ENCODE assay signal across 8 cellular contexts in the genomic region with DNA sequence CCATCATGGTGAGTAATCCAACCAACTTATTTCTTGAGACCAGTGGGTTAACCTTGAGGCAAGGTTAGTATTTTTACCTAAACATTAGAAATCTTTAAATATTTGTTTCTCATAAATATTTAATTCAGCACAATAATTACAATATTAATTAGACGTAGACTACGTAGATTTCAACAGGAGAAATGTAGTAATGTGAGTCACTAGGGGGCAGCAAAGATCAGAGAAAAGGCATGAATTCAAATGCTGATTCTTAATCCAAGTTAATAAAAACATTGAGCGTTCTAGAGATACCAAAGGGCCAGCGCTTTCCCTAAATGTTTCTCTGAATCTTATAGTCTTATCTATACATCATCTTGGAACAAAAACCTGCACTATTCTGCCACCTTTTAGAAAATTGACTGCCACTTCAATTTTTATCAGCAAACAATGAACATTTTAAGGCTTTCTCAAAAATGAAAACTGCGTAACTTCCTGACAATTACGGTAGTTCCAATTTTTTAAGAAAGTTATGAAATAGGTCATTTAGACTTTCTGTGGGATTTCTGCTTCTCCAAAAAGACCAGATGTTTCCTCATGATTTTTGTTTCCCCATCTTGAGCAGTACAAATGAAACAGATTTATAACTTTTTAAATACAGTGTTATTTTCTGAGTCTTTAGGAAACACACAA.
DNase-seq lines count a peak whose midpoint lies in the region; ATAC-seq and TF ChIP-seq lines count a peak whose summit lies in the region.

No MANE protein-coding gene starts in this region.

- peak; percentile 76 for ATAC-seq in GM21528 (IDR thresholded peaks at IDR 0.05; ENCODE audit: low FRiP score, unreplicated experiment)
- ATAC-seq in HG03378 (IDR thresholded peaks at IDR 0.05; ENCODE audit: unreplicated experiment), result no peak

- no peak overlapping the region for H2AFZ ChIP-seq in neural cell (ENCODE audit: low read depth, low read length)

- TF ChIP-seq RAD21 in neural cell (conservative IDR thresholded peaks at IDR 0.05), result peak; percentile 88

- H3K4me3 ChIP-seq in fibroblast of pulmonary artery (replicated peaks; ENCODE audit: low read depth, low read length) (peak overlapping the region; percentile 29), neural cell (ENCODE audit: low read length) (no peak overlapping the region)

- H3K36me3 ChIP-seq in neural cell (ENCODE audit: insufficient read depth, low read length), result no peaks in the 10 kb centered on the region

- no peaks in the 10 kb centered on the region for H3K9me2 ChIP-seq in neural cell (ENCODE audit: insufficient read depth, low read length)

- H3K79me2 ChIP-seq in neural cell (replicated peaks; ENCODE audit: insufficient read depth, low read length), result no peaks in the 10 kb centered on the region

- H3K27ac ChIP-seq in neural cell (ENCODE audit: low read length), result no peak overlapping the region

- H3K4me2 ChIP-seq in neural cell (ENCODE audit: low read length), result no peak overlapping the region

- no peaks in the 10 kb centered on the region for H3K9me3 ChIP-seq in neural cell (ENCODE audit: low read length)

- peak; percentile 54 for TF ChIP-seq CTCF in fibroblast of pulmonary artery (IDR thresholded peaks at IDR 0.05; ENCODE audit: low read length, missing control alignments)
- peak; percentile 80 for TF ChIP-seq CTCF in neural cell (IDR thresholded peaks at IDR 0.05; ENCODE audit: poor library complexity, severe bottlenecking)

- H3K9ac ChIP-seq in neural cell (ENCODE audit: low read length), result no peak overlapping the region

- H4K20me1 ChIP-seq in neural cell (ENCODE audit: insufficient read depth), result no peaks in the 10 kb centered on the region

- H3K27me3 ChIP-seq in neural cell (ENCODE audit: insufficient read depth, low read depth, low read length), result no peaks in the 10 kb centered on the region

- DNase-seq in DMS153 treated with DMSO at 0.1 percent for 48 hours (lab: John Stamatoyannopoulos, UW; ENCODE audit: unreplicated experiment) (peak; percentile 46), NCI-H1417 (lab: John Stamatoyannopoulos, UW) (peak; percentile 23 to 86 (median 37)), T1000 (lab: John Stamatoyannopoulos, UW) (peak; percentile 7), fibroblast of pulmonary artery (ENCODE audit: low read depth) (peak; percentile 93)
- no peak for DNase-seq in activated CD4-positive, CD25-positive, alpha-beta regulatory T cell (lab: John Stamatoyannopoulos, UW)

- TF ChIP-seq EP300 in neural cell (conservative IDR thresholded peaks at IDR 0.05; ENCODE audit: poor library complexity, severe bottlenecking), result no peak

- H3F3A ChIP-seq in neural cell (ENCODE audit: insufficient read depth, low read length, poor library complexity, severe bottlenecking), result no peaks in the 10 kb centered on the region

TF ChIP-seq in neural cell, 6 proteins besides CTCF, POLR2A, EP300 and RAD21:
- TF ChIP-seq TAF1 (IDR thresholded peaks at IDR 0.05; ENCODE audit: low read depth) (no peak), SMC3 (conservative IDR thresholded peaks at IDR 0.05; ENCODE audit: poor library complexity) (peak; percentile 89), EZH2 (IDR thresholded peaks at IDR 0.05; ENCODE audit: borderline replicate concordance, insufficient read depth, low read length, poor library complexity, severe bottlenecking) (no peak)

Comparison
In these comparisons a context has a peak if more than half of its experiments do, and no peak if none do; other contexts are left out.
1. DNase-seq: peak in DMS153 treated with DMSO at 0.1 percent for 48 hours (single experiment), NCI-H1417 (3 of 3), T1000 (single experiment) and fibroblast of pulmonary artery (single experiment); none in activated CD4-positive, CD25-positive, alpha-beta regulatory T cell (0 of 4).